Comparison of ENCODE assay signal across 9 cellular contexts in genomic region chr16:55035037-55035436, GRCh38.
A peak's percentile ranks its signal among the peaks of the same experiment; 100 is the strongest.
DNase-seq lines count a peak whose midpoint lies in the region; ATAC-seq and TF ChIP-seq lines count a peak whose summit lies in the region.
"Had no signal": no experiment of that assay in that cellular context is flagged by ENCODE, and none has a peak within 500 bp of the region (broad histone marks: within the 10 kb centered on the region; RNA-seq: fewer than 3 reads in every experiment).

No MANE protein-coding gene starts in this region.

- H3K36me3 ChIP-seq in GM23248 (ENCODE audit: low read depth): no peaks in the 10 kb centered on the region
- no peaks in the 10 kb centered on the region for H3K36me3 ChIP-seq in SJCRH30

- H4K20me1 ChIP-seq in GM23248 (ENCODE audit: insufficient read depth): no peaks in the 10 kb centered on the region

- no peak overlapping the region for H2AFZ ChIP-seq in GM23248

- H3K9me3 ChIP-seq in GM23248 (ENCODE audit: low read depth): no peaks in the 10 kb centered on the region
- H3K9me3 ChIP-seq in SJCRH30 (replicated peaks): no peaks in the 10 kb centered on the region

- peak; percentile 33 for DNase-seq in GM23248
- peak; percentile 58 to 85 for DNase-seq in SJCRH30
- DNase-seq in left cardiac atrium: peak; percentile 39
- DNase-seq in DMS79 (lab: John Stamatoyannopoulos, UW): no peak

- 41 to 43% methylated on average over 7 of the region's 7 CpGs for WGBS in GM23248 (ENCODE audit: low coverage in 1 of 2, low lambda C conversion rate in 2 of 2, missing lambda C conversion rate in 2 of 2), 2 experiments

- ATAC-seq in left cardiac atrium: no peak
- ATAC-seq in activated CD4-positive, CD25-positive, alpha-beta regulatory T cell treated with anti-CD3 and anti-CD28 coated beads, Interleukin-2, amount 50 U/mL, for 24 hours: no peak
- no peak for ATAC-seq in GM18873 (IDR thresholded peaks at IDR 0.05; ENCODE audit: low FRiP score, unreplicated experiment)
- no peak for ATAC-seq in GM21515 (IDR thresholded peaks at IDR 0.05; ENCODE audit: unreplicated experiment)

- no peaks in the 10 kb centered on the region; the same call in 1 of the 2 replicates for H3F3A ChIP-seq in GM23248 (ENCODE audit: insufficient read depth)

- intact Hi-C loops in left cardiac atrium (cut with DNase I): no loop called here

- 0 out of 2 replicates have a peak, but pooled peaks cover 5% of the 10 kb centered on the region for H3K4me1 ChIP-seq in GM23248 (ENCODE audit: insufficient read depth)
- no peaks in the 10 kb centered on the region for H3K4me1 ChIP-seq in SJCRH30

- H3K27ac ChIP-seq in C4-2B (no peak overlapping the region), GM23248 (no peak overlapping the region), SJCRH30 (no peak overlapping the region)
- H3K27ac ChIP-seq: epithelial cell of prostate had no signal

- H3K79me2 ChIP-seq in GM23248 (ENCODE audit: insufficient read depth): no peaks in the 10 kb centered on the region

- no peak overlapping the region for H3K4me2 ChIP-seq in GM23248 (ENCODE audit: unreplicated experiment)

- H3K27me3 ChIP-seq in GM23248 (replicated peaks; ENCODE audit: insufficient read depth) (no peaks in the 10 kb centered on the region), SJCRH30 (no peaks in the 10 kb centered on the region)

- no peak overlapping the region for H3K9ac ChIP-seq in GM23248

- in situ Hi-C loops in GM23248 (cut with MboI): no loop called here

- TF ChIP-seq CTCF in C4-2B (conservative IDR thresholded peaks at IDR 0.05): peak; percentile 75

- no peak overlapping the region for H3K4me3 ChIP-seq in GM23248
- H3K4me3 ChIP-seq in SJCRH30: no peak overlapping the region

- H3K9me2 ChIP-seq in GM23248 (ENCODE audit: insufficient read depth): no peaks in the 10 kb centered on the region
